In the genomic region with DNA sequence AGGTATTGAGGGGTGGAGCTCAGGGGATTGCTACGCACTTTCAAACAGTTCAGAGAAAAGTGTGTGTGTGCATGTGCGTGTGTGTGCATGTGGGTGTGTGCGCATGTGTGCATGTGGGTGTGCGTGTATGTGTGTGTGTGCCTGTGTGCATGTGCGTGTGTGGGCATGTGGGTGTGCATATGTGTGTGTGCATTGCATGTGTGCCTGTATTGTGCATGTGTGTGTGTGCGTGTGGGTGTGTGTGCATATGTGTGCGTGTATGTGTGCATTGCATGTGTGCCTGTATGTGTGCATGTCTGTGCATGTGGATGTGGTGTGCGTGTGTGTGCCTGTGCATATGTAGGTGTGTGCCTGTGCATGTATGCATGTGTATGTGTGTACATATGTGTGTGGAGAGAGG, we compare ENCODE assay signal across 1 cellular context.
TF ChIP-seq lines count a peak whose summit lies in the region.

No MANE protein-coding gene starts in this region.

TF ChIP-seq in WTC11, 78 proteins besides CTCF, POLR2A, EP300 and RAD21:
- TF ChIP-seq TEAD1 (CRISPR knock-in tag; IDR thresholded peaks at IDR 0.05), result no peak
- no peak for TF ChIP-seq ETV6 (CRISPR knock-in tag; IDR thresholded peaks at IDR 0.05)
- TF ChIP-seq ZNF138 (CRISPR knock-in tag; conservative IDR thresholded peaks at IDR 0.05), result no peak
- TF ChIP-seq NR3C1 (CRISPR knock-in tag; conservative IDR thresholded peaks at IDR 0.05; ENCODE audit: low read depth), result no peak
- TF ChIP-seq, protein P1, sequence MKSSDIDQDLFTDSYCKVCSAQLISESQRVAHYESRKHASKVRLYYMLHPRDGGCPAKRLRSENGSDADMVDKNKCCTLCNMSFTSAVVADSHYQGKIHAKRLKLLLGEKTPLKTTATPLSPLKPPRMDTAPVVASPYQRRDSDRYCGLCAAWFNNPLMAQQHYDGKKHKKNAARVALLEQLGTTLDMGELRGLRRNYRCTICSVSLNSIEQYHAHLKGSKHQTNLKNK (CRISPR knock-in tag; IDR thresholded peaks at IDR 0.05), result no peak
- TF ChIP-seq, protein P2, sequence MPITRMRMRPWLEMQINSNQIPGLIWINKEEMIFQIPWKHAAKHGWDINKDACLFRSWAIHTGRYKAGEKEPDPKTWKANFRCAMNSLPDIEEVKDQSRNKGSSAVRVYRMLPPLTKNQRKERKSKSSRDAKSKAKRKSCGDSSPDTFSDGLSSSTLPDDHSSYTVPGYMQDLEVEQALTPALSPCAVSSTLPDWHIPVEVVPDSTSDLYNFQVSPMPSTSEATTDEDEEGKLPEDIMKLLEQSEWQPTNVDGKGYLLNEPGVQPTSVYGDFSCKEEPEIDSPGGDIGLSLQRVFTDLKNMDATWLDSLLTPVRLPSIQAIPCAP (CRISPR knock-in tag; IDR thresholded peaks at IDR 0.05), result no peak
- TF ChIP-seq, protein P3, sequence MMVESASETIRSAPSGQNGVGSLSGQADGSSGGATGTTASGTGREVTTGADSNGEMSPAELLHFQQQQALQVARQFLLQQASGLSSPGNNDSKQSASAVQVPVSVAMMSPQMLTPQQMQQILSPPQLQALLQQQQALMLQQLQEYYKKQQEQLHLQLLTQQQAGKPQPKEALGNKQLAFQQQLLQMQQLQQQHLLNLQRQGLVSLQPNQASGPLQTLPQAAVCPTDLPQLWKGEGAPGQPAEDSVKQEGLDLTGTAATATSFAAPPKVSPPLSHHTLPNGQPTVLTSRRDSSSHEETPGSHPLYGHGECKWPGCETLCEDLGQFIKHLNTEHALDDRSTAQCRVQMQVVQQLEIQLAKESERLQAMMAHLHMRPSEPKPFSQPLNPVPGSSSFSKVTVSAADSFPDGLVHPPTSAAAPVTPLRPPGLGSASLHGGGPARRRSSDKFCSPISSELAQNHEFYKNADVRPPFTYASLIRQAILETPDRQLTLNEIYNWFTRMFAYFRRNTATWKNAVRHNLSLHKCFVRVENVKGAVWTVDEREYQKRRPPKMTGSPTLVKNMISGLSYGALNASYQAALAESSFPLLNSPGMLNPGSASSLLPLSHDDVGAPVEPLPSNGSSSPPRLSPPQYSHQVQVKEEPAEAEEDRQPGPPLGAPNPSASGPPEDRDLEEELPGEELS (CRISPR knock-in tag; IDR thresholded peaks at IDR 0.05), result no peak
- TF ChIP-seq, protein P4, sequence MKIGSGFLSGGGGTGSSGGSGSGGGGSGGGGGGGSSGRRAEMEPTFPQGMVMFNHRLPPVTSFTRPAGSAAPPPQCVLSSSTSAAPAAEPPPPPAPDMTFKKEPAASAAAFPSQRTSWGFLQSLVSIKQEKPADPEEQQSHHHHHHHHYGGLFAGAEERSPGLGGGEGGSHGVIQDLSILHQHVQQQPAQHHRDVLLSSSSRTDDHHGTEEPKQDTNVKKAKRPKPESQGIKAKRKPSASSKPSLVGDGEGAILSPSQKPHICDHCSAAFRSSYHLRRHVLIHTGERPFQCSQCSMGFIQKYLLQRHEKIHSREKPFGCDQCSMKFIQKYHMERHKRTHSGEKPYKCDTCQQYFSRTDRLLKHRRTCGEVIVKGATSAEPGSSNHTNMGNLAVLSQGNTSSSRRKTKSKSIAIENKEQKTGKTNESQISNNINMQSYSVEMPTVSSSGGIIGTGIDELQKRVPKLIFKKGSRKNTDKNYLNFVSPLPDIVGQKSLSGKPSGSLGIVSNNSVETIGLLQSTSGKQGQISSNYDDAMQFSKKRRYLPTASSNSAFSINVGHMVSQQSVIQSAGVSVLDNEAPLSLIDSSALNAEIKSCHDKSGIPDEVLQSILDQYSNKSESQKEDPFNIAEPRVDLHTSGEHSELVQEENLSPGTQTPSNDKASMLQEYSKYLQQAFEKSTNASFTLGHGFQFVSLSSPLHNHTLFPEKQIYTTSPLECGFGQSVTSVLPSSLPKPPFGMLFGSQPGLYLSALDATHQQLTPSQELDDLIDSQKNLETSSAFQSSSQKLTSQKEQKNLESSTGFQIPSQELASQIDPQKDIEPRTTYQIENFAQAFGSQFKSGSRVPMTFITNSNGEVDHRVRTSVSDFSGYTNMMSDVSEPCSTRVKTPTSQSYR (CRISPR knock-in tag; IDR thresholded peaks at IDR 0.05), result no peak
- TF ChIP-seq, protein P5, sequence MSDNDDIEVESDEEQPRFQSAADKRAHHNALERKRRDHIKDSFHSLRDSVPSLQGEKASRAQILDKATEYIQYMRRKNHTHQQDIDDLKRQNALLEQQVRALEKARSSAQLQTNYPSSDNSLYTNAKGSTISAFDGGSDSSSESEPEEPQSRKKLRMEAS (CRISPR knock-in tag; IDR thresholded peaks at IDR 0.05), result no peak
- TF ChIP-seq GABPB1 (CRISPR knock-in tag; IDR thresholded peaks at IDR 0.05), result no peak
- TF ChIP-seq, protein P6, sequence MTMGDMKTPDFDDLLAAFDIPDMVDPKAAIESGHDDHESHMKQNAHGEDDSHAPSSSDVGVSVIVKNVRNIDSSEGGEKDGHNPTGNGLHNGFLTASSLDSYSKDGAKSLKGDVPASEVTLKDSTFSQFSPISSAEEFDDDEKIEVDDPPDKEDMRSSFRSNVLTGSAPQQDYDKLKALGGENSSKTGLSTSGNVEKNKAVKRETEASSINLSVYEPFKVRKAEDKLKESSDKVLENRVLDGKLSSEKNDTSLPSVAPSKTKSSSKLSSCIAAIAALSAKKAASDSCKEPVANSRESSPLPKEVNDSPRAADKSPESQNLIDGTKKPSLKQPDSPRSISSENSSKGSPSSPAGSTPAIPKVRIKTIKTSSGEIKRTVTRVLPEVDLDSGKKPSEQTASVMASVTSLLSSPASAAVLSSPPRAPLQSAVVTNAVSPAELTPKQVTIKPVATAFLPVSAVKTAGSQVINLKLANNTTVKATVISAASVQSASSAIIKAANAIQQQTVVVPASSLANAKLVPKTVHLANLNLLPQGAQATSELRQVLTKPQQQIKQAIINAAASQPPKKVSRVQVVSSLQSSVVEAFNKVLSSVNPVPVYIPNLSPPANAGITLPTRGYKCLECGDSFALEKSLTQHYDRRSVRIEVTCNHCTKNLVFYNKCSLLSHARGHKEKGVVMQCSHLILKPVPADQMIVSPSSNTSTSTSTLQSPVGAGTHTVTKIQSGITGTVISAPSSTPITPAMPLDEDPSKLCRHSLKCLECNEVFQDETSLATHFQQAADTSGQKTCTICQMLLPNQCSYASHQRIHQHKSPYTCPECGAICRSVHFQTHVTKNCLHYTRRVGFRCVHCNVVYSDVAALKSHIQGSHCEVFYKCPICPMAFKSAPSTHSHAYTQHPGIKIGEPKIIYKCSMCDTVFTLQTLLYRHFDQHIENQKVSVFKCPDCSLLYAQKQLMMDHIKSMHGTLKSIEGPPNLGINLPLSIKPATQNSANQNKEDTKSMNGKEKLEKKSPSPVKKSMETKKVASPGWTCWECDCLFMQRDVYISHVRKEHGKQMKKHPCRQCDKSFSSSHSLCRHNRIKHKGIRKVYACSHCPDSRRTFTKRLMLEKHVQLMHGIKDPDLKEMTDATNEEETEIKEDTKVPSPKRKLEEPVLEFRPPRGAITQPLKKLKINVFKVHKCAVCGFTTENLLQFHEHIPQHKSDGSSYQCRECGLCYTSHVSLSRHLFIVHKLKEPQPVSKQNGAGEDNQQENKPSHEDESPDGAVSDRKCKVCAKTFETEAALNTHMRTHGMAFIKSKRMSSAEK (CRISPR knock-in tag; IDR thresholded peaks at IDR 0.05; ENCODE audit: borderline replicate concordance), result no peak
TF ChIP-seq in WTC11: peak in this region for 0.
